In the genomic region with DNA sequence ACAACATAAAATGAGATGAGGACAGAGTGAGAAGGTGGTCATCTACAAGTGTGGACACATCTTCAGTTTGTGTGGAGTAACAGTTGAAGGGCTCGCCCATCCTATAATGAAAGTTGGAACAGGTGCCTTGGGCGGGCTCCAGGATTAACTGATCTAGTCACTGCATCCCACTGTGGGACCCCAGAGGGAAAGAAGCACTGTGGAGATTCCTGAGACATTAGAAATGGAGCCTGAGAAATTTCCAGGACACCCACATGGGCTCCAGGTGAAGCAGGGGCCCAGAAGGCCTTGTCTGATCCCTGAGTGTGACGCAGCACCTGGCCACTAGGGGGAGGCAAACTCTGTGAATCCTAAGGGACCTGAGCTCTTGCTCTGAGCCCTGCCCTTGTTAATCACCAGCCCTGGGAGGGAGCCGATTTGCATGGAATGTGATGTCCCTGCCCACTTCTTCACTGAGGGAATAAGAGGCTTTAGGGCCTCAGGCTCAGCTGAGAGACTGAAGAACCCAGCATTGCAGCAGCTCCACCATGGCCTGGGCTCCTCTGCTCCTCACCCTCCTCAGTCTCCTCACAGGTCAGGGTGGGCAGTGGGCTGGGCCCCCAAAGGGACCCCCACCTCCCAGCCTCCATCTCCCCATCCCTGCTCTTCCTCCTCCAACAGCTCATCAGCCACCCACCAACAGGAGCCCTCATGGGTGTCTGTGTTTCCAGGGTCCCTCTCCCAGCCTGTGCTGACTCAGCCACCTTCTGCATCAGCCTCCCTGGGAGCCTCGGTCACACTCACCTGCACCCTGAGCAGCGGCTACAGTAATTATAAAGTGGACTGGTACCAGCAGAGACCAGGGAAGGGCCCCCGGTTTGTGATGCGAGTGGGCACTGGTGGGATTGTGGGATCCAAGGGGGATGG, we compare ENCODE assay signal across 8 cellular contexts.
DNase-seq lines count a peak whose midpoint lies in the region; ATAC-seq and TF ChIP-seq lines count a peak whose summit lies in the region.

No MANE protein-coding gene starts in this region.

- H3K36me3 ChIP-seq in CD8-positive, alpha-beta memory T cell (ENCODE audit: insufficient read depth, low read length), result no peaks in the 10 kb centered on the region

- H3K4me3 ChIP-seq in CD8-positive, alpha-beta memory T cell (ENCODE audit: low read length), result no peak overlapping the region
- H3K4me3 ChIP-seq in right cardiac atrium (ENCODE audit: low read length), result no peak overlapping the region

- no peaks in the 10 kb centered on the region for H3K36me3 Mint-ChIP-seq in CD8-positive, alpha-beta memory T cell

- H3K4me3 Mint-ChIP-seq in CD8-positive, alpha-beta memory T cell, result no peak overlapping the region

- CTCF ChIA-PET in CD8-positive, alpha-beta memory T cell (lab: Charles Lee), result interaction anchor here (0.9 to 1.7 kb wide), 5 partner anchors 9 to 138 kb away, joined by 3 to 6 read pairs (median 5); no protein-coding TSS in a partner anchor
- CTCF ChIA-PET in RWPE1 (lab: Yijun Ruan, JAX), result interaction anchor here (0.6 to 1.1 kb wide), 7 partner anchors 87 to 726 kb away, joined by 3 to 5 read pairs (median 3); no protein-coding TSS in a partner anchor

- no peak overlapping the region for H3K27ac ChIP-seq in CD8-positive, alpha-beta memory T cell (ENCODE audit: low read depth, low read length)
- no peak overlapping the region for H3K27ac ChIP-seq in RWPE1
- H3K27ac ChIP-seq in right cardiac atrium (ENCODE audit: low read length), result no peak overlapping the region

- no peaks in the 10 kb centered on the region for H3K9me3 Mint-ChIP-seq in CD8-positive, alpha-beta memory T cell

- ATAC-seq in right cardiac atrium (peak; percentile 52 to 57), HG02678 (IDR thresholded peaks at IDR 0.05; ENCODE audit: unreplicated experiment) (no peak), GM19023 (IDR thresholded peaks at IDR 0.05; ENCODE audit: unreplicated experiment) (no peak)

- peak; percentile 20 to 69 (median 40) for DNase-seq in CD8-positive, alpha-beta memory T cell
- DNase-seq in HT1080 (ENCODE audit: low read depth), result peak; percentile 12
- peak; percentile 69 for DNase-seq in RWPE1 (ENCODE audit: low spot score)
- peak; percentile 71 for DNase-seq in activated naive CD4-positive, alpha-beta T cell treated with anti-CD3 and anti-CD28 coated beads, Interleukin-2, amount 50 U/mL, for 16 hours
- DNase-seq in right cardiac atrium, result peak in 1 of 3 donors; percentile 76
- peak; percentile 64 for DNase-seq in stimulated activated CD4-positive, alpha-beta T cell treated with anti-CD3 and anti-CD28 coated beads, Interleukin-1b, Interleukin-23, amount 100 ng/mL, for 4 hours (ENCODE audit: low read depth in 2 of 2)

- no peaks in the 10 kb centered on the region for H3K9me3 ChIP-seq in CD8-positive, alpha-beta memory T cell (ENCODE audit: low read length)
- H3K9me3 ChIP-seq in right cardiac atrium (ENCODE audit: control insufficient read depth, low read length), result no peaks in the 10 kb centered on the region

- H3K4me1 Mint-ChIP-seq in CD8-positive, alpha-beta memory T cell, result no peaks in the 10 kb centered on the region

- peak; percentile 93 for TF ChIP-seq CTCF in RWPE1 (conservative IDR thresholded peaks at IDR 0.05; ENCODE audit: low read depth)

- intact Hi-C loops in right cardiac atrium (cut with DNase I), result no loop called here

- no peaks in the 10 kb centered on the region for H3K27me3 ChIP-seq in CD8-positive, alpha-beta memory T cell (ENCODE audit: insufficient read depth, low read length, poor library complexity, severe bottlenecking)
- H3K27me3 ChIP-seq in right cardiac atrium (ENCODE audit: control insufficient read depth, insufficient read depth), result no peaks in the 10 kb centered on the region

- 63% methylated on average over 8 of the region's 8 CpGs for WGBS in right cardiac atrium

- H3K27ac Mint-ChIP-seq in CD8-positive, alpha-beta memory T cell, result no peak overlapping the region

- H3K4me1 ChIP-seq in CD8-positive, alpha-beta memory T cell (ENCODE audit: insufficient read depth, low read length), result no peaks in the 10 kb centered on the region
- no peaks in the 10 kb centered on the region for H3K4me1 ChIP-seq in right cardiac atrium (ENCODE audit: control insufficient read depth, insufficient read depth, low read length)

- POLR2A ChIA-PET in CD8-positive, alpha-beta memory T cell (lab: Charles Lee), result no interaction called here
- POLR2A ChIA-PET in RWPE1 (lab: Yijun Ruan, JAX; ENCODE audit: low non-redundant PET), result no interaction called here

- H3K27me3 Mint-ChIP-seq in CD8-positive, alpha-beta memory T cell, result peaks cover 4 to 12% of the 10 kb centered on the region in 2 donors

Comparison
In these comparisons a context has a peak if more than half of its experiments do, and no peak if none do; other contexts are left out.
1. ATAC-seq: peak in right cardiac atrium (2 of 2); none in HG02678 (single experiment) and GM19023 (single experiment).